ENCODE assay signal across 21 cellular contexts in genomic region chr2:240650254-240650965, GRCh38. TPM values are rescaled to one million over a fixed set of nuclear protein-coding genes. Genes with fewer than 3 reads are reported as not detected.
DNase-seq lines count a peak whose midpoint lies in the region; FAIRE-seq and TF ChIP-seq lines count a peak whose summit lies in the region.
"Had no signal": no experiment of that assay in that cellular context is flagged by ENCODE, and none has a peak within 500 bp of the region (broad histone marks: within the 10 kb centered on the region; RNA-seq: fewer than 3 reads in every experiment).

No MANE protein-coding gene starts in this region.

- 91 to 92% methylated on average over 13 of the region's 13 CpGs for WGBS in lower leg skin, 2 donors

- H3K27ac ChIP-seq in coronary artery, result no peak overlapping the region
- H3K27ac ChIP-seq in substantia nigra (ENCODE audit: low read depth, low read length, poor library complexity, severe bottlenecking), result no peak overlapping the region
- H3K27ac ChIP-seq: A549, C4-2B had no signal

- intact Hi-C loops in lower leg skin (cut with DNase I; ENCODE audit: low total_unique reads) (no loop called here), posterior vena cava (cut with DNase I) (no loop called here)

- no peak for TF ChIP-seq CTCF in D721Med (IDR thresholded peaks at IDR 0.05; ENCODE audit: insufficient read depth, missing control alignments)
- TF ChIP-seq CTCF in coronary artery (IDR thresholded peaks at IDR 0.05), result no peak
- TF ChIP-seq CTCF in lower leg skin (IDR thresholded peaks at IDR 0.05), result no peak

- TF ChIP-seq POLR2A in lower leg skin (IDR thresholded peaks at IDR 0.05), result no peak

- DNase-seq in D721Med (ENCODE audit: insufficient read length, low spot score) (peak; percentile 2), coronary artery (ENCODE audit: low spot score) (peak; percentile 69), lower leg skin (ENCODE audit: low spot score in 2 of 2) (peak; percentile 2 to 72), posterior vena cava (ENCODE audit: low spot score) (peak; percentile 42), substantia nigra (lab: John Stamatoyannopoulos, UW) (no peak), activated gamma-delta T cell (lab: John Stamatoyannopoulos, UW) (no peak)
- no peak for DNase-seq in stimulated activated CD4-positive, alpha-beta T cell treated with anti-CD3 and anti-CD28 coated beads, Interleukin-4, amount 100 ng/mL, for 1 hour
- DNase-seq: BE2C; CD4-positive, alpha-beta memory T cell; DMS153; DMS79 treated with DMSO at 0.1 percent for 48 hours; EL; GOT3; HCEC 1CT; HFFc6 had no signal

- FAIRE-seq in D721Med (lab: Jason Lieb, UNC), result no peak
- FAIRE-seq: A549, G401.6, GM12892, GM19239 had no signal

- H3K4me3 ChIP-seq in coronary artery (no peak overlapping the region), lower leg skin (ENCODE audit: low read depth, poor library complexity, severe bottlenecking) (no peak overlapping the region)
- H3K4me3 ChIP-seq: A549 had no signal

RNA-seq across cellular contexts. Expression of gene GPR35, which starts 25.1 kb away (rescaled TPM):
- total RNA-seq in lower leg skin (1 to 10 TPM; 1.2 to 2.8 (median 2.4) TPM), posterior vena cava (1 to 10 TPM; 1.2 to 1.8 TPM)

RNA-seq across cellular contexts. Expression of gene AQP12B, which starts 32.3 kb away (rescaled TPM):
- total RNA-seq in lower leg skin, result not detected
- total RNA-seq in posterior vena cava, result under 1 TPM in 1 of 2 donors, not detected in 1; 0.19 TPM
- total RNA-seq: CD4-positive, alpha-beta memory T cell; HFFc6; HT1080 had no signal

RNA-seq across cellular contexts. Expression of gene AQP12A, which starts 41.3 kb away (rescaled TPM):
- total RNA-seq in lower leg skin (not detected), posterior vena cava (not detected)
- total RNA-seq: CD4-positive, alpha-beta memory T cell; HFFc6; HT1080 had no signal

Comparison
In these comparisons a context has a peak if more than half of its experiments do, and no peak if none do; other contexts are left out.
1. DNase-seq: peak in D721Med (single experiment), coronary artery (single experiment), lower leg skin (2 of 2) and posterior vena cava (single experiment); none in substantia nigra (0 of 49), activated gamma-delta T cell (single experiment) and stimulated activated CD4-positive, alpha-beta T cell treated with anti-CD3 and anti-CD28 coated beads, Interleukin-4, amount 100 ng/mL, for 1 hour (single experiment).